1 cellular context compared by ENCODE assay signal in the genomic region with DNA sequence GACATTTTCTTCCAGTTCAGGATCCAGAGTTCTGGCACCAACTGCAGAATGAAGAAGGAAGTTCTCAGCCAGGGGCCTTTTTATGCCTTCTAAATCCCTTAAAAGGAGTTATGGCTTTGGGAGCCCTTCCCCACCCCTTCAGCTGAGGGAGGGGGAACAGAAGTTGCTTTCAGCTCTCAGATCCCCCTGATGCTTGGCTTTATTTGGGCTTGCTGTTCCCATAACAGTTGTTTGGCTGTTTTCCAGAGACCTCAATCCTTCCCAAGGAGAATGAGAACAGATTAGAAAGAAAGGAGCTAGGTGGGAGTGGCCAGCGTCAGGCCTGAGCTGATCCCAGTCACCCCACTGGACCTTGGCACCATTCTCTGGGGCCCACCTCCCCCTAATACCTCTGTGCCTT.
TF ChIP-seq lines count a peak whose summit lies in the region.

A gene (minus strand): TSS at position 54 of the 400 bp plus-strand sequence. CDS start 49 bp downstream, at position 5.

TF ChIP-seq in GM23338, 12 proteins besides CTCF, POLR2A, EP300 and RAD21 (continued from another document):
- TF ChIP-seq, protein P1, sequence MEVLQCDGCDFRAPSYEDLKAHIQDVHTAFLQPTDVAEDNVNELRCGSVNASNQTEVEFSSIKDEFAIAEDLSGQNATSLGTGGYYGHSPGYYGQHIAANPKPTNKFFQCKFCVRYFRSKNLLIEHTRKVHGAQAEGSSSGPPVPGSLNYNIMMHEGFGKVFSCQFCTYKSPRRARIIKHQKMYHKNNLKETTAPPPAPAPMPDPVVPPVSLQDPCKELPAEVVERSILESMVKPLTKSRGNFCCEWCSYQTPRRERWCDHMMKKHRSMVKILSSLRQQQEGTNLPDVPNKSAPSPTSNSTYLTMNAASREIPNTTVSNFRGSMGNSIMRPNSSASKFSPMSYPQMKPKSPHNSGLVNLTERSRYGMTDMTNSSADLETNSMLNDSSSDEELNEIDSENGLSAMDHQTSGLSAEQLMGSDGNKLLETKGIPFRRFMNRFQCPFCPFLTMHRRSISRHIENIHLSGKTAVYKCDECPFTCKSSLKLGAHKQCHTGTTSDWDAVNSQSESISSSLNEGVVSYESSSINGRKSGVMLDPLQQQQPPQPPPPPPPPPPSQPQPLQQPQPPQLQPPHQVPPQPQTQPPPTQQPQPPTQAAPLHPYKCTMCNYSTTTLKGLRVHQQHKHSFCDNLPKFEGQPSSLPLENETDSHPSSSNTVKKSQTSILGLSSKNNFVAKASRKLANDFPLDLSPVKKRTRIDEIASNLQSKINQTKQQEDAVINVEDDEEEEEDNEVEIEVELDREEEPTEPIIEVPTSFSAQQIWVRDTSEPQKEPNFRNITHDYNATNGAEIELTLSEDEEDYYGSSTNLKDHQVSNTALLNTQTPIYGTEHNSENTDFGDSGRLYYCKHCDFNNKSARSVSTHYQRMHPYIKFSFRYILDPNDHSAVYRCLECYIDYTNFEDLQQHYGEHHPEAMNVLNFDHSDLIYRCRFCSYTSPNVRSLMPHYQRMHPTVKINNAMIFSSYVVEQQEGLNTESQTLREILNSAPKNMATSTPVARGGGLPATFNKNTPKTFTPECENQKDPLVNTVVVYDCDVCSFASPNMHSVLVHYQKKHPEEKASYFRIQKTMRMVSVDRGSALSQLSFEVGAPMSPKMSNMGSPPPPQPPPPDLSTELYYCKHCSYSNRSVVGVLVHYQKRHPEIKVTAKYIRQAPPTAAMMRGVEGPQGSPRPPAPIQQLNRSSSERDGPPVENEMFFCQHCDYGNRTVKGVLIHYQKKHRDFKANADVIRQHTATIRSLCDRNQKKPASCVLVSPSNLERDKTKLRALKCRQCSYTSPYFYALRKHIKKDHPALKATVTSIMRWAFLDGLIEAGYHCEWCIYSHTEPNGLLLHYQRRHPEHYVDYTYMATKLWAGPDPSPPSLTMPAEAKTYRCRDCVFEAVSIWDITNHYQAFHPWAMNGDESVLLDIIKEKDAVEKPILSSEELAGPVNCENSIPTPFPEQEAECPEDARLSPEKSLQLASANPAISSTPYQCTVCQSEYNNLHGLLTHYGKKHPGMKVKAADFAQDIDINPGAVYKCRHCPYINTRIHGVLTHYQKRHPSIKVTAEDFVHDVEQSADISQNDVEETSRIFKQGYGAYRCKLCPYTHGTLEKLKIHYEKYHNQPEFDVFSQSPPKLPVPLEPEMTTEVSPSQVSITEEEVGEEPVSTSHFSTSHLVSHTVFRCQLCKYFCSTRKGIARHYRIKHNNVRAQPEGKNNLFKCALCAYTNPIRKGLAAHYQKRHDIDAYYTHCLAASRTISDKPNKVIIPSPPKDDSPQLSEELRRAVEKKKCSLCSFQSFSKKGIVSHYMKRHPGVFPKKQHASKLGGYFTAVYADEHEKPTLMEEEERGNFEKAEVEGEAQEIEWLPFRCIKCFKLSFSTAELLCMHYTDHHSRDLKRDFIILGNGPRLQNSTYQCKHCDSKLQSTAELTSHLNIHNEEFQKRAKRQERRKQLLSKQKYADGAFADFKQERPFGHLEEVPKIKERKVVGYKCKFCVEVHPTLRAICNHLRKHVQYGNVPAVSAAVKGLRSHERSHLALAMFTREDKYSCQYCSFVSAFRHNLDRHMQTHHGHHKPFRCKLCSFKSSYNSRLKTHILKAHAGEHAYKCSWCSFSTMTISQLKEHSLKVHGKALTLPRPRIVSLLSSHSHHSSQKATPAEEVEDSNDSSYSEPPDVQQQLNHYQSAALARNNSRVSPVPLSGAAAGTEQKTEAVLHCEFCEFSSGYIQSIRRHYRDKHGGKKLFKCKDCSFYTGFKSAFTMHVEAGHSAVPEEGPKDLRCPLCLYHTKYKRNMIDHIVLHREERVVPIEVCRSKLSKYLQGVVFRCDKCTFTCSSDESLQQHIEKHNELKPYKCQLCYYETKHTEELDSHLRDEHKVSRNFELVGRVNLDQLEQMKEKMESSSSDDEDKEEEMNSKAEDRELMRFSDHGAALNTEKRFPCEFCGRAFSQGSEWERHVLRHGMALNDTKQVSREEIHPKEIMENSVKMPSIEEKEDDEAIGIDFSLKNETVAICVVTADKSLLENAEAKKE (CRISPR knock-in tag; IDR thresholded peaks at IDR 0.05), result no peak
- TF ChIP-seq, protein P2, sequence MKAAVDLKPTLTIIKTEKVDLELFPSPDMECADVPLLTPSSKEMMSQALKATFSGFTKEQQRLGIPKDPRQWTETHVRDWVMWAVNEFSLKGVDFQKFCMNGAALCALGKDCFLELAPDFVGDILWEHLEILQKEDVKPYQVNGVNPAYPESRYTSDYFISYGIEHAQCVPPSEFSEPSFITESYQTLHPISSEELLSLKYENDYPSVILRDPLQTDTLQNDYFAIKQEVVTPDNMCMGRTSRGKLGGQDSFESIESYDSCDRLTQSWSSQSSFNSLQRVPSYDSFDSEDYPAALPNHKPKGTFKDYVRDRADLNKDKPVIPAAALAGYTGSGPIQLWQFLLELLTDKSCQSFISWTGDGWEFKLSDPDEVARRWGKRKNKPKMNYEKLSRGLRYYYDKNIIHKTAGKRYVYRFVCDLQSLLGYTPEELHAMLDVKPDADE (IDR thresholded peaks at IDR 0.05), result no peak
- TF ChIP-seq CREB1 (CRISPR knock-in tag; IDR thresholded peaks at IDR 0.05; ENCODE audit: low read depth) (no peak), ZNF331 (CRISPR knock-in tag; IDR thresholded peaks at IDR 0.05; ENCODE audit: low read depth) (no peak), EZH2phosphoT487 (IDR thresholded peaks at IDR 0.05; ENCODE audit: unreplicated experiment) (no peak), STAT1 (IDR thresholded peaks at IDR 0.05; ENCODE audit: unreplicated experiment) (no peak)
